Comparison of ENCODE assay signal across 13 cellular contexts in genomic region chr5:59206132-59206581, GRCh38.
A peak's percentile ranks its signal among the peaks of the same experiment; 100 is the strongest.
DNase-seq lines count a peak whose midpoint lies in the region; TF ChIP-seq lines count a peak whose summit lies in the region.
"Had no signal": no experiment of that assay in that cellular context is flagged by ENCODE, and none has a peak within 500 bp of the region (broad histone marks: within the 10 kb centered on the region; RNA-seq: fewer than 3 reads in every experiment).

No MANE protein-coding gene starts in this region.

- peak overlapping the region; percentile 15 to 67 (median 58) for H3K27ac ChIP-seq in transverse colon
- H3K27ac ChIP-seq: HL-60 had no signal

- in situ Hi-C loops in transverse colon (cut with MboI; ENCODE audit: low pct_ligation_motif_present in 1 of 4, low pct_unique_long_range_greater_than_20kb in 1 of 4, low sequenced_read_pairs in 3 of 4): no loop called here

- no peak for TF ChIP-seq EP300 in transverse colon (IDR thresholded peaks at IDR 0.05; ENCODE audit: low read depth)

- H3K9me3 ChIP-seq in transverse colon: no peaks in the 10 kb centered on the region

- peaks cover 0 to 29% (median 11%) of the 10 kb centered on the region in 4 donors for H3K4me1 ChIP-seq in transverse colon

- no peaks in the 10 kb centered on the region for H3K36me3 ChIP-seq in transverse colon

- no peak overlapping the region for H3K4me3 ChIP-seq in transverse colon

- TF ChIP-seq CTCF in transverse colon (IDR thresholded peaks at IDR 0.05): no peak

- TF ChIP-seq POLR2A in transverse colon (IDR thresholded peaks at IDR 0.05): no peak

- DNase-seq in NCI-H69 (lab: John Stamatoyannopoulos, UW) (peak; percentile 23), dermis blood vessel endothelial cell (peak; percentile 54), kidney glomerular epithelial cell (lab: John Stamatoyannopoulos, UW) (peak; percentile 52), transverse colon (no peak), SHP77 treated with DMSO at 0.1 percent for 48 hours (lab: John Stamatoyannopoulos, UW) (no peak), SHP77 (lab: John Stamatoyannopoulos, UW) (no peak)
- DNase-seq in NK-92 treated with Interleukin-12 subunit alpha and Interleukin-12 subunit beta, amount 100 ng/mL, for 24 hours (lab: John Stamatoyannopoulos, UW): no peak
- DNase-seq: activated CD4-positive, alpha-beta memory T cell treated with anti-CD3 and anti-CD28 coated beads, Interleukin-2, amount 10 ng/mL, durations not matched to agents 7 days and 5 days; DMS153; NCI-H1092; NCI-H82; T-cell had no signal

- intact Hi-C loops in transverse colon (cut with DNase I; ENCODE audit: low total_unique reads): no loop called here

- no peaks in the 10 kb centered on the region for H3K27me3 ChIP-seq in transverse colon

- 38 to 50% methylated on average over 1 of the region's 1 CpG for WGBS in transverse colon (ENCODE audit: low coverage in 1 of 2), 2 donors

Comparison
In these comparisons a context has a peak if more than half of its experiments do, and no peak if none do; other contexts are left out.
1. DNase-seq: peak in NCI-H69 (single experiment), dermis blood vessel endothelial cell (single experiment) and kidney glomerular epithelial cell (single experiment); none in transverse colon (single experiment), NK-92 treated with Interleukin-12 subunit alpha and Interleukin-12 subunit beta, amount 100 ng/mL, for 24 hours (single experiment), SHP77 treated with DMSO at 0.1 percent for 48 hours (single experiment) and SHP77 (0 of 2).